In the genomic region with DNA sequence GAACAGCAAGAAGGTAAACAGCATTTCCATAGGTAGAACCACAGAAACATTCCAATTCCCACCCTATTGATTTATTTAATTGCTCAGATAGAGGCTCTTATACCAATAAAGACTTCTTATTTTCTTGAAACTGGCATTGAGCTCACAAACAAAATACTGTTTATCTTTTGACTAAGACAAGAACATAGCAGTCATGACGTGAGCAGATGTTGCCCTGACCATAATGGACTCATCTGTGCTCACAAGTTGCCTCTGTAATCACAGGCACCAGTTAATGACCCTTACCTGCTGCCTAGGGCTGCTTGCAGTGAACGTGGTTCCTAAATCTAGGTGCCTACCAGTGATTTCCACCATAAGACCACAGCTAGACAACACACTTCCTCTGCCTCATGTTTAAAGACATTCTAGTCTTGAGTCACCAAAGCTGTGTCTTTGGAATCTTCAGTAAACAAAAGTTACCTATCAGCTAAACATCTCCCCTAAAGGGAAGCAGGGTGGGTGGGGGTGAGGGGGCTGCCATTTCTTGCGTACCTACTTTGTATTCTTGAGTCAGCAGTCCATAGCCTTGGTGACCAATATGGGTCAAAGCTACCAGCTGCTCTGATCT, we compare ENCODE assay signal across 9 cellular contexts. TPM values are rescaled to one million over a fixed set of nuclear protein-coding genes. Genes with fewer than 3 reads are reported as not detected.
DNase-seq lines count a peak whose midpoint lies in the region; ATAC-seq and TF ChIP-seq lines count a peak whose summit lies in the region.
"Had no signal": no experiment of that assay in that cellular context is flagged by ENCODE, and none has a peak within 500 bp of the region (broad histone marks: within the 10 kb centered on the region; RNA-seq: fewer than 3 reads in every experiment).

No MANE protein-coding gene starts in this region.

- no peaks in the 10 kb centered on the region for H3K36me3 Mint-ChIP-seq in Caco-2 (ENCODE audit: insufficient read depth, unreplicated experiment)

- TF ChIP-seq POLR2A in testis (IDR thresholded peaks at IDR 0.05), result no peak

- 78 to 87% methylated on average over 3 of the region's 3 CpGs for WGBS in testis, 2 donors

- peaks cover 13% of the 10 kb centered on the region for H3K36me3 ChIP-seq in BLaER1
- H3K36me3 ChIP-seq in muscle layer of duodenum (ENCODE audit: control insufficient read depth in 1 of 2, insufficient read depth in 2 of 2, low read length in 2 of 2), result no peaks in the 10 kb centered on the region
- H3K36me3 ChIP-seq in testis (ENCODE audit: low read depth, missing control alignments), result no peaks in the 10 kb centered on the region
- no peaks in the 10 kb centered on the region for H3K36me3 ChIP-seq in Caco-2 (ENCODE audit: control insufficient read depth, insufficient read depth, low read length)

- no peak overlapping the region for H3K4me3 Mint-ChIP-seq in Caco-2 (ENCODE audit: unreplicated experiment)

- DNase-seq in GM13977 (ENCODE audit: low spot score) (peak; percentile 30), activated T-helper 1 cell treated with Interleukin-2 at 50 U/mL for 16 hours (ENCODE audit: low read depth) (peak; percentile 12), testis (no peak), Caco-2 (no peak), GF-D8 (lab: John Stamatoyannopoulos, UW) (no peak)

- CTCF ChIA-PET in Caco-2 (lab: Charles Lee), result interaction anchor here (0.6 kb wide), 1 partner anchor 1005 kb away, joined by 3 read pairs; no protein-coding TSS in a partner anchor

- TF ChIP-seq CTCF in GM13977 (IDR thresholded peaks at IDR 0.05; ENCODE audit: extremely low read depth, insufficient read depth, missing control alignments) (no peak), testis (IDR thresholded peaks at IDR 0.05) (no peak), Caco-2 (IDR thresholded peaks at IDR 0.05; ENCODE audit: insufficient read depth in 1 of 2, low read depth in 1 of 2, low read length in 1 of 2, severe bottlenecking in 1 of 2, unreplicated experiment in 1 of 2) (no peak)

- no peak overlapping the region for H3K4me3 ChIP-seq in BLaER1
- H3K4me3 ChIP-seq in muscle layer of duodenum (ENCODE audit: low read depth in 1 of 2, low read length in 2 of 2), result no peak overlapping the region
- no peak overlapping the region for H3K4me3 ChIP-seq in testis
- no peak overlapping the region for H3K4me3 ChIP-seq in Caco-2 (ENCODE audit: low read depth, low read length)

- H3K4me1 ChIP-seq in BLaER1, result peaks cover 42% of the 10 kb centered on the region
- peaks cover 10 to 55% of the 10 kb centered on the region in 2 donors for H3K4me1 ChIP-seq in muscle layer of duodenum (ENCODE audit: control insufficient read depth in 1 of 2, insufficient read depth in 2 of 2, low read length in 2 of 2)
- peaks cover 7% of the 10 kb centered on the region for H3K4me1 ChIP-seq in testis
- H3K4me1 ChIP-seq in Caco-2, result 0 out of 2 replicates have a peak, but pooled peaks cover 5% of the 10 kb centered on the region

- no peak for ATAC-seq in HG03457 (IDR thresholded peaks at IDR 0.05; ENCODE audit: unreplicated experiment)

- no TSS peak for BruUV-seq in Caco-2 (replicated peaks; lab: Mats Ljungman, UMichigan)

- no peaks in the 10 kb centered on the region for H3K9me3 Mint-ChIP-seq in Caco-2 (ENCODE audit: unreplicated experiment)

- H3K27ac ChIP-seq in BLaER1 (0 out of 2 replicates have a peak overlapping the region, but pooled peaks have one; percentile 10), muscle layer of duodenum (ENCODE audit: low read length) (peak overlapping the region; percentile 26), testis (no peak overlapping the region)

- H3K9me3 ChIP-seq in BLaER1 (no peaks in the 10 kb centered on the region), muscle layer of duodenum (ENCODE audit: control insufficient read depth in 1 of 2, low read length in 2 of 2) (no peaks in the 10 kb centered on the region), testis (no peaks in the 10 kb centered on the region), Caco-2 (no peaks in the 10 kb centered on the region)

- POLR2A ChIA-PET in Caco-2 (lab: Charles Lee), result interaction anchor here (0.6 kb wide), 1 partner anchor 983 kb away, joined by 6 read pairs; no protein-coding TSS in a partner anchor

- in situ Hi-C loops in GM13977 (cut with MboI; ENCODE audit: low pct_unique_long_range_greater_than_20kb, low sequenced_read_pairs, unreplicated experiment), result no loop called here

- peaks cover 7% of the 10 kb centered on the region for H3K4me1 Mint-ChIP-seq in Caco-2 (ENCODE audit: low read depth, unreplicated experiment)

- no peak overlapping the region for H3K27ac Mint-ChIP-seq in Caco-2 (ENCODE audit: unreplicated experiment)

- no peaks in the 10 kb centered on the region for H3K27me3 ChIP-seq in BLaER1
- H3K27me3 ChIP-seq in muscle layer of duodenum (ENCODE audit: low read depth, low read length), result no peaks in the 10 kb centered on the region
- H3K27me3 ChIP-seq in testis, result no peaks in the 10 kb centered on the region
- no peaks in the 10 kb centered on the region for H3K27me3 ChIP-seq in Caco-2 (replicated peaks; ENCODE audit: control insufficient read depth, insufficient read depth, low read length)

- no peaks in the 10 kb centered on the region for H3K27me3 Mint-ChIP-seq in Caco-2 (ENCODE audit: insufficient read depth, unreplicated experiment)

- peak overlapping the region; percentile 90 for H3K4me2 ChIP-seq in BLaER1

- H3K9ac ChIP-seq in BLaER1, result no peak overlapping the region

- peaks cover 44% of the 10 kb centered on the region for H4K20me1 ChIP-seq in BLaER1

- intact Hi-C loops in testis (cut with DNase I; ENCODE audit: low total_unique reads) (no loop called here), Caco-2 (cut with micrococcal nuclease; ENCODE audit: unreplicated experiment) (loop anchor here (2.0 kb wide), 1 partner anchor 85 kb away; no protein-coding TSS in a partner anchor)

RNA-seq across cellular contexts. Expression of gene FYCO1, which starts 2.1 kb away (rescaled TPM):
- total RNA-seq in testis (10 to 100 TPM; 21.7 to 24.2 TPM), Caco-2 (2022) (10.8 and 10.9 TPM in 2 replicates)
- 12.8 TPM for polyA plus RNA-seq in testis (ENCODE audit: insufficient read depth, low read depth, low replicate concordance)

RNA-seq across cellular contexts. Expression of gene XCR1, which starts 33.8 kb away (rescaled TPM):
- total RNA-seq in testis, result under 1 TPM; 0.06 to 0.16 TPM
- 0.34 TPM for polyA plus RNA-seq in testis (ENCODE audit: insufficient read depth, low read depth, low replicate concordance)
- not detected in 2 replicates for total RNA-seq in Caco-2 (2022)
- total RNA-seq: NCI-H460 had no signal

RNA-seq across cellular contexts. Expression of gene CXCR6, which starts 50.3 kb away (rescaled TPM):
- total RNA-seq in testis (under 1 TPM; 0.16 to 0.62 TPM), Caco-2 (2022) (not detected in 2 replicates)
- 2.1 TPM for polyA plus RNA-seq in testis (ENCODE audit: insufficient read depth, low read depth, low replicate concordance)

Comparison
In these comparisons a context has a peak if more than half of its experiments do, and no peak if none do; other contexts are left out.
1. H3K27ac ChIP-seq: peak in BLaER1 (single experiment) and muscle layer of duodenum (single experiment); none in testis (0 of 2).
2. DNase-seq: peak in GM13977 (single experiment) and activated T-helper 1 cell treated with Interleukin-2 at 50 U/mL for 16 hours (single experiment); none in testis (single experiment), Caco-2 (0 of 2) and GF-D8 (single experiment).